2 cellular contexts compared by ENCODE assay signal in genomic region chr6:112502348-112503130, GRCh38.
TF ChIP-seq lines count a peak whose summit lies in the region.

No MANE protein-coding gene starts in this region.

TF ChIP-seq in SK-N-SH, 30 proteins besides CTCF, POLR2A, EP300 and RAD21 (continued from another document):
- no peak for TF ChIP-seq MEF2A (IDR thresholded peaks at IDR 0.05; ENCODE audit: borderline replicate concordance, low read depth)

TF ChIP-seq in SK-N-SH treated with all-trans-retinoic acid at 6 μM for 48 hours, 23 proteins besides CTCF, POLR2A, EP300 and RAD21:
- TF ChIP-seq CREB5 (CRISPR knock-in tag; IDR thresholded peaks at IDR 0.05; ENCODE audit: low read depth): no peak
- TF ChIP-seq CSRNP3 (CRISPR knock-in tag; IDR thresholded peaks at IDR 0.05): no peak
- no peak for TF ChIP-seq ZNF565 (CRISPR knock-in tag; conservative IDR thresholded peaks at IDR 0.05; ENCODE audit: low read depth)
- no peak for TF ChIP-seq ZC3H10 (CRISPR knock-in tag; IDR thresholded peaks at IDR 0.05)
- TF ChIP-seq BACH2 (CRISPR knock-in tag; IDR thresholded peaks at IDR 0.05; ENCODE audit: borderline replicate concordance): no peak
- no peak for TF ChIP-seq PPARA (CRISPR knock-in tag; IDR thresholded peaks at IDR 0.05; ENCODE audit: borderline replicate concordance)
- no peak for TF ChIP-seq TOX (CRISPR knock-in tag; IDR thresholded peaks at IDR 0.05; ENCODE audit: borderline replicate concordance)
- no peak for TF ChIP-seq ZNF8 (CRISPR knock-in tag; IDR thresholded peaks at IDR 0.05)
- TF ChIP-seq ZNF70 (CRISPR knock-in tag; IDR thresholded peaks at IDR 0.05): no peak
- no peak for TF ChIP-seq ZFP3 (CRISPR knock-in tag; IDR thresholded peaks at IDR 0.05)
- no peak for TF ChIP-seq ESRRG (CRISPR knock-in tag; IDR thresholded peaks at IDR 0.05)
- TF ChIP-seq ARNTL (CRISPR knock-in tag; IDR thresholded peaks at IDR 0.05; ENCODE audit: borderline replicate concordance, low read depth): no peak
- no peak for TF ChIP-seq SNAI2 (CRISPR knock-in tag; IDR thresholded peaks at IDR 0.05)
- TF ChIP-seq GLIS3 (CRISPR knock-in tag; IDR thresholded peaks at IDR 0.05): no peak
- TF ChIP-seq CSDC2 (CRISPR knock-in tag; IDR thresholded peaks at IDR 0.05): no peak
